20 cellular contexts compared by ENCODE assay signal in the genomic region with DNA sequence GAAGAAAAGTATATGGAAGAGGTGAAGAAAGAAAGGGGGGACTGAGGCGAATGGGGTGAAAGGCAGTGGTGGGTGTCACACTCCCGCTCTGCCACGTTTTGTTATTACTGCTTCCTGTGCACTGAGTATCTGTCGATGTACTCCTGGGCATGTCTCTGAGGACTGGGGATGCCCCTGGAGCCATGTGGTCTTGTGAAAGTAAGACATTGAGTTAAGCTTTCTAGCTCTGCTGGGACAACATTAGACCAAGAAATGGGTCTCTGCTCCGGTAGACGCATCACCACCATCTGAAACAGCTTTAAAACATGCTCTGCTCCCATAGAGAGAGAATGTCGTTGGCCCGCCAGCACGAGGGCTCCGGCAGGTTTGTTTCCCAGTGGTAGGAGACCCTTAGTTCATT. TPM values are rescaled to one million over a fixed set of nuclear protein-coding genes. Genes with fewer than 3 reads are reported as not detected.
DNase-seq lines count a peak whose midpoint lies in the region; ATAC-seq lines count a peak whose summit lies in the region.
"Had no signal": no experiment of that assay in that cellular context is flagged by ENCODE, and none has a peak within 500 bp of the region (broad histone marks: within the 10 kb centered on the region; RNA-seq: fewer than 3 reads in every experiment).

No MANE protein-coding gene starts in this region.

- CTCF ChIA-PET in activated CD4-positive, alpha-beta memory T cell treated with anti-CD3 and anti-CD28 coated beads for 36 hours (lab: Charles Lee): interaction anchor here (0.8 to 1.7 kb wide), 6 partner anchors 9 to 66 kb away, joined by 3 to 5 read pairs (median 4); no protein-coding TSS in a partner anchor

- no peak for DNase-seq in activated naive CD4-positive, alpha-beta T cell treated with anti-CD3 and anti-CD28 coated beads, Interleukin-2, amount 50 U/mL, for 72 hours (ENCODE audit: low spot score in 2 of 2)
- no peak for DNase-seq in activated naive CD4-positive, alpha-beta T cell treated with Interleukin-2 at 50 U/mL for 16 hours
- DNase-seq in activated CD4-positive, alpha-beta memory T cell treated with anti-CD3 and anti-CD28 coated beads for 36 hours: peak; percentile 67
- DNase-seq in NCI-H1694 (lab: John Stamatoyannopoulos, UW) (no peak), DMS 273 (lab: John Stamatoyannopoulos, UW; ENCODE audit: unreplicated experiment) (no peak), NCI-H2107 (lab: John Stamatoyannopoulos, UW) (no peak)
- DNase-seq: anterior cingulate cortex, colonic mucosa, COR-L47, hippocampal formation, left colon, MG63, NCI-H2081 treated with DMSO at 0.1 percent for 48 hours, NCI-H774, psoas muscle, transverse colon had no signal

- ATAC-seq in activated naive CD4-positive, alpha-beta T cell treated with anti-CD3 and anti-CD28 coated beads, Interleukin-2, amount 50 U/mL, for 72 hours: peak; percentile 5 to 38
- peak; percentile 60 for ATAC-seq in GM21825 (IDR thresholded peaks at IDR 0.05; ENCODE audit: unreplicated experiment)
- ATAC-seq: left colon, psoas muscle had no signal

- intact Hi-C loops in activated CD4-positive, alpha-beta memory T cell treated with anti-CD3 and anti-CD28 coated beads for 36 hours (cut with micrococcal nuclease): loop anchor here (5.0 kb wide), 1 partner anchor 39 kb away; a partner anchor contains a TSS

- no peaks in the 10 kb centered on the region for H3K9me3 Mint-ChIP-seq in activated naive CD4-positive, alpha-beta T cell treated with anti-CD3 and anti-CD28 coated beads, Interleukin-2, amount 50 U/mL, for 72 hours
- H3K9me3 Mint-ChIP-seq in activated CD4-positive, alpha-beta memory T cell treated with anti-CD3 and anti-CD28 coated beads for 36 hours: no peaks in the 10 kb centered on the region
- H3K9me3 Mint-ChIP-seq in stimulated activated naive CD8-positive, alpha-beta T cell treated with anti-CD3 and anti-CD28 coated beads, Interleukin-15, Interleukin-2, amounts not matched to agents 100 ng/mL and 50 ng/mL, for 24 hours: no peaks in the 10 kb centered on the region

- POLR2A ChIA-PET in activated CD4-positive, alpha-beta memory T cell treated with anti-CD3 and anti-CD28 coated beads for 36 hours (lab: Charles Lee): interaction anchor here (0.7 to 2.1 kb wide), 10 partner anchors 14 to 71 kb away, joined by 3 to 17 read pairs (median 6); no protein-coding TSS in a partner anchor

- H3K4me3 Mint-ChIP-seq in activated CD4-positive, alpha-beta memory T cell treated with anti-CD3 and anti-CD28 coated beads for 36 hours: peak overlapping the region; percentile 1
- peak overlapping the region; percentile 48 for H3K4me3 Mint-ChIP-seq in stimulated activated naive CD8-positive, alpha-beta T cell treated with anti-CD3 and anti-CD28 coated beads, Interleukin-15, Interleukin-2, amounts not matched to agents 100 ng/mL and 50 ng/mL, for 24 hours

- H3K36me3 Mint-ChIP-seq in activated naive CD4-positive, alpha-beta T cell treated with anti-CD3 and anti-CD28 coated beads, Interleukin-2, amount 50 U/mL, for 72 hours: peaks cover 0 to 6% of the 10 kb centered on the region in 2 donors
- H3K36me3 Mint-ChIP-seq in activated CD4-positive, alpha-beta memory T cell treated with anti-CD3 and anti-CD28 coated beads for 36 hours: no peaks in the 10 kb centered on the region
- no peaks in the 10 kb centered on the region for H3K36me3 Mint-ChIP-seq in stimulated activated naive CD8-positive, alpha-beta T cell treated with anti-CD3 and anti-CD28 coated beads, Interleukin-15, Interleukin-2, amounts not matched to agents 100 ng/mL and 50 ng/mL, for 24 hours (ENCODE audit: low read depth)

- H3K4me1 Mint-ChIP-seq in activated CD4-positive, alpha-beta memory T cell treated with anti-CD3 and anti-CD28 coated beads for 36 hours (ENCODE audit: low read depth): peaks cover 77% of the 10 kb centered on the region
- H3K4me1 Mint-ChIP-seq in stimulated activated naive CD8-positive, alpha-beta T cell treated with anti-CD3 and anti-CD28 coated beads, Interleukin-15, Interleukin-2, amounts not matched to agents 100 ng/mL and 50 ng/mL, for 24 hours (ENCODE audit: low read depth): peaks cover 79% of the 10 kb centered on the region

- H3K27ac Mint-ChIP-seq in activated naive CD4-positive, alpha-beta T cell treated with anti-CD3 and anti-CD28 coated beads, Interleukin-2, amount 50 U/mL, for 72 hours: peak overlapping the region; percentile 18 to 80
- H3K27ac Mint-ChIP-seq in activated CD4-positive, alpha-beta memory T cell treated with anti-CD3 and anti-CD28 coated beads for 36 hours: peak overlapping the region; percentile 79
- H3K27ac Mint-ChIP-seq in stimulated activated naive CD8-positive, alpha-beta T cell treated with anti-CD3 and anti-CD28 coated beads, Interleukin-15, Interleukin-2, amounts not matched to agents 100 ng/mL and 50 ng/mL, for 24 hours: peak overlapping the region; percentile 89

- no peaks in the 10 kb centered on the region for H3K27me3 Mint-ChIP-seq in activated CD4-positive, alpha-beta memory T cell treated with anti-CD3 and anti-CD28 coated beads for 36 hours
- no peaks in the 10 kb centered on the region for H3K27me3 Mint-ChIP-seq in stimulated activated naive CD8-positive, alpha-beta T cell treated with anti-CD3 and anti-CD28 coated beads, Interleukin-15, Interleukin-2, amounts not matched to agents 100 ng/mL and 50 ng/mL, for 24 hours

RNA-seq across cellular contexts. Expression of a gene that starts 40.0 kb away (rescaled TPM):
- total RNA-seq in activated naive CD4-positive, alpha-beta T cell treated with anti-CD3 and anti-CD28 coated beads, Interleukin-2, amount 50 U/mL, for 72 hours: 100 to 1,000 TPM; 334 to 809 TPM
- total RNA-seq in activated CD4-positive, alpha-beta memory T cell treated with anti-CD3 and anti-CD28 coated beads for 36 hours: 100 to 1,000 TPM; 689 to 705 TPM
- total RNA-seq: HT-29, myocyte had no signal
